In genomic region chr18:12948055-12948804, GRCh38 we compare ENCODE assay signal across 1 cellular context.
TF ChIP-seq lines count a peak whose summit lies in the region.

No MANE protein-coding gene starts in this region.

TF ChIP-seq in HEK293, 187 proteins besides CTCF, POLR2A, EP300 and RAD21 (continued from another document):
- TF ChIP-seq, protein P1, sequence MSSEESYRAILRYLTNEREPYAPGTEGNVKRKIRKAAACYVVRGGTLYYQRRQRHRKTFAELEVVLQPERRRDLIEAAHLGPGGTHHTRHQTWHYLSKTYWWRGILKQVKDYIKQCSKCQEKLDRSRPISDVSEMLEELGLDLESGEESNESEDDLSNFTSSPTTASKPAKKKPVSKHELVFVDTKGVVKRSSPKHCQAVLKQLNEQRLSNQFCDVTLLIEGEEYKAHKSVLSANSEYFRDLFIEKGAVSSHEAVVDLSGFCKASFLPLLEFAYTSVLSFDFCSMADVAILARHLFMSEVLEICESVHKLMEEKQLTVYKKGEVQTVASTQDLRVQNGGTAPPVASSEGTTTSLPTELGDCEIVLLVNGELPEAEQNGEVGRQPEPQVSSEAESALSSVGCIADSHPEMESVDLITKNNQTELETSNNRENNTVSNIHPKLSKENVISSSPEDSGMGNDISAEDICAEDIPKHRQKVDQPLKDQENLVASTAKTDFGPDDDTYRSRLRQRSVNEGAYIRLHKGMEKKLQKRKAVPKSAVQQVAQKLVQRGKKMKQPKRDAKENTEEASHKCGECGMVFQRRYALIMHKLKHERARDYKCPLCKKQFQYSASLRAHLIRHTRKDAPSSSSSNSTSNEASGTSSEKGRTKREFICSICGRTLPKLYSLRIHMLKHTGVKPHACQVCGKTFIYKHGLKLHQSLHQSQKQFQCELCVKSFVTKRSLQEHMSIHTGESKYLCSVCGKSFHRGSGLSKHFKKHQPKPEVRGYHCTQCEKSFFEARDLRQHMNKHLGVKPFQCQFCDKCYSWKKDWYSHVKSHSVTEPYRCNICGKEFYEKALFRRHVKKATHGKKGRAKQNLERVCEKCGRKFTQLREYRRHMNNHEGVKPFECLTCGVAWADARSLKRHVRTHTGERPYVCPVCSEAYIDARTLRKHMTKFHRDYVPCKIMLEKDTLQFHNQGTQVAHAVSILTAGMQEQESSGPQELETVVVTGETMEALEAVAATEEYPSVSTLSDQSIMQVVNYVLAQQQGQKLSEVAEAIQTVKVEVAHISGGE (tag by site-specific recombination; conservative IDR thresholded peaks at IDR 0.05; ENCODE audit: low read depth) = peak; percentile 74
- TF ChIP-seq, protein P2, sequence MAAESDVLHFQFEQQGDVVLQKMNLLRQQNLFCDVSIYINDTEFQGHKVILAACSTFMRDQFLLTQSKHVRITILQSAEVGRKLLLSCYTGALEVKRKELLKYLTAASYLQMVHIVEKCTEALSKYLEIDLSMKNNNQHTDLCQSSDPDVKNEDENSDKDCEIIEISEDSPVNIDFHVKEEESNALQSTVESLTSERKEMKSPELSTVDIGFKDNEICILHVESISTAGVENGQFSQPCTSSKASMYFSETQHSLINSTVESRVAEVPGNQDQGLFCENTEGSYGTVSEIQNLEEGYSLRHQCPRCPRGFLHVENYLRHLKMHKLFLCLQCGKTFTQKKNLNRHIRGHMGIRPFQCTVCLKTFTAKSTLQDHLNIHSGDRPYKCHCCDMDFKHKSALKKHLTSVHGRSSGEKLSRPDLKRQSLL (tag by site-specific recombination; IDR thresholded peaks at IDR 0.05) = no peak
- no peak for TF ChIP-seq ZNF623 (tag by site-specific recombination; IDR thresholded peaks at IDR 0.05)
- peak; percentile 73 for TF ChIP-seq ZIC2 (tag by site-specific recombination; IDR thresholded peaks at IDR 0.05)
- TF ChIP-seq HOXA7 (CRISPR knock-in tag; IDR thresholded peaks at IDR 0.05; ENCODE audit: borderline replicate concordance) = 0 out of 2 replicates have a peak, but pooled peaks have one; percentile 80
- 0 out of 2 replicates have a peak, but pooled peaks have one; percentile 17 for TF ChIP-seq ZNF19 (tag by site-specific recombination; IDR thresholded peaks at IDR 0.05; ENCODE audit: low read depth)
- no peak for TF ChIP-seq ZNF558 (tag by site-specific recombination; IDR thresholded peaks at IDR 0.05)
- TF ChIP-seq SP7 (tag by site-specific recombination; IDR thresholded peaks at IDR 0.05) = peak; percentile 74
- peak; percentile 81; the same call in 1 of the 2 replicates for TF ChIP-seq KLF10 (tag by site-specific recombination; IDR thresholded peaks at IDR 0.05)
- peak; percentile 75 for TF ChIP-seq KLF17 (tag by site-specific recombination; IDR thresholded peaks at IDR 0.05)
- no peak for TF ChIP-seq ZNF514 (tag by site-specific recombination; IDR thresholded peaks at IDR 0.05)
- TF ChIP-seq, protein P3, sequence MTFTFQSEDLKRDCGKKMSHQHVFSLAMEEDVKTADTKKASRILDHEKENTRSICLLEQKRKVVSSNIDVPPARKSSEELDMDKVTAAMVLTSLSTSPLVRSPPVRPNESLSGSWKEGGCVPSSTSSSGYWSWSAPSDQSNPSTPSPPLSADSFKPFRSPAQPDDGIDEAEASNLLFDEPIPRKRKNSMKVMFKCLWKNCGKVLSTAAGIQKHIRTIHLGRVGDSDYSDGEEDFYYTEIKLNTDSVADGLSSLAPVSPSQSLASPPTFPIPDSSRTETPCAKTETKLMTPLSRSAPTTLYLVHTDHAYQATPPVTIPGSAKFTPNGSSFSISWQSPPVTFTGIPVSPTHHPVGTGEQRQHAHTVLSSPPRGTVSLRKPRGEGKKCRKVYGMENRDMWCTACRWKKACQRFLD (tag by site-specific recombination; IDR thresholded peaks at IDR 0.05) = no peak
- TF ChIP-seq, protein P4, sequence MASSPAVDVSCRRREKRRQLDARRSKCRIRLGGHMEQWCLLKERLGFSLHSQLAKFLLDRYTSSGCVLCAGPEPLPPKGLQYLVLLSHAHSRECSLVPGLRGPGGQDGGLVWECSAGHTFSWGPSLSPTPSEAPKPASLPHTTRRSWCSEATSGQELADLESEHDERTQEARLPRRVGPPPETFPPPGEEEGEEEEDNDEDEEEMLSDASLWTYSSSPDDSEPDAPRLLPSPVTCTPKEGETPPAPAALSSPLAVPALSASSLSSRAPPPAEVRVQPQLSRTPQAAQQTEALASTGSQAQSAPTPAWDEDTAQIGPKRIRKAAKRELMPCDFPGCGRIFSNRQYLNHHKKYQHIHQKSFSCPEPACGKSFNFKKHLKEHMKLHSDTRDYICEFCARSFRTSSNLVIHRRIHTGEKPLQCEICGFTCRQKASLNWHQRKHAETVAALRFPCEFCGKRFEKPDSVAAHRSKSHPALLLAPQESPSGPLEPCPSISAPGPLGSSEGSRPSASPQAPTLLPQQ (tag by site-specific recombination; IDR thresholded peaks at IDR 0.05) = peak; percentile 94
- no peak for TF ChIP-seq FEZF1 (tag by site-specific recombination; IDR thresholded peaks at IDR 0.05)
- peak; percentile 72; the same call in 1 of the 2 replicates for TF ChIP-seq KLF7 (tag by site-specific recombination; IDR thresholded peaks at IDR 0.05; ENCODE audit: borderline replicate concordance)
- TF ChIP-seq EGR2 (tag by site-specific recombination; IDR thresholded peaks at IDR 0.05; ENCODE audit: low read depth) = peak; percentile 74
- TF ChIP-seq ZBTB1 (tag by site-specific recombination; IDR thresholded peaks at IDR 0.05) = peak; percentile 40; the same call in 1 of the 2 replicates
- peak; percentile 92 for TF ChIP-seq ZEB2 (tag by site-specific recombination; IDR thresholded peaks at IDR 0.05)
- peak; percentile 80 for TF ChIP-seq ZNF660 (tag by site-specific recombination; IDR thresholded peaks at IDR 0.05)
TF ChIP-seq in HEK293: peak in this region for 57.
